ENCODE assay signal across 1 cellular context in the genomic region with DNA sequence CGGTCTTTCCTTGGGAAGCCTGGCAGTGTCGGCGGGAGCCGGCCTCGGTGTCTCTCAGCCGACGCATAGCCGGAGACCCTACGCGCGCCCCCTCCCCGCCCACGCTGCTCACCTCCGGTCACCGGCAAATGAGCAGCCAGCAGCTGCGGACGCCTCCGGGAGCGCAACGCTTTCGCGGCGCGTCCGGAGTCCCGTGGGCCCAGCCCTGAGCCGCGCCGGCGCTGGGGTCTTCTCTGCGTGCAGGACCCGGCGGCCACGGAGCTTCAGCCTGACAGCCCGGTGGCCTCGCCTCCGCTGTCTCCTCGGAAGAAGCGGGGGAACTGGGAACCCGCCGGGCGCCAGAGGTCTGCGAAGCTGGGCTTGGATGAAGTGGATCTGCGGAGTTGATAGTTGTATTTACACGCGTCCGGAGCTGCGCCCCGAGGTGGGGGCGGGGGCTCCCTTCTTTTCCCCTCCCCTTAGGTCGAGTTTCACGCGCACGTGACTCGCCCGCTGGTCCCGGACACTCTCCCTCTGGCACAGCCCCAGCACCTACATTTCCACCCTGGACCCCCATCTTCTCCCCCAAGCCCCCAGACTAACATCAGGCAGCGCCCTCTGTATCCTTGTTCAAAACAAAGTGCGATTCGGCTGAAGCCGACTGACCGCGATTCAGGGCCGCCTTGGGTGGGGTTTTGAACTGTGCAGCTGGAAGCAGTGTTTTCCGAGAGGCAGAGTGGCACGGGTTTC.
TF ChIP-seq lines count a peak whose summit lies in the region.

A gene (minus strand): TSS at position 371 of the 729 bp plus-strand sequence. CDS start 1,591 bp downstream, outside the sequence.

TF ChIP-seq in HepG2, 621 proteins besides CTCF, POLR2A, EP300 and RAD21 (continued from another document and continues in another):
- TF ChIP-seq, protein P1, sequence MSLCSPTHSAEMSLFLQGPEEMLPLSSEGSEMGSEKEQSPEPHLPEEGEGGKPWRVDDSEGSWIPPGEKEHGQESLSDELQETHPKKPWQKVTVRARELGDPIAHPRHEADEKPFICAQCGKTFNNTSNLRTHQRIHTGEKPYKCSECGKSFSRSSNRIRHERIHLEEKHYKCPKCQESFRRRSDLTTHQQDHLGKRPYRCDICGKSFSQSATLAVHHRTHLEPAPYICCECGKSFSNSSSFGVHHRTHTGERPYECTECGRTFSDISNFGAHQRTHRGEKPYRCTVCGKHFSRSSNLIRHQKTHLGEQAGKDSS (CRISPR knock-in tag; IDR thresholded peaks at IDR 0.05; ENCODE audit: borderline replicate concordance, low read depth), result peak; percentile 40; the same call in 1 of the 2 replicates
- TF ChIP-seq ZFP36L1 (CRISPR knock-in tag; IDR thresholded peaks at IDR 0.05), result peak; percentile 69; the same call in 1 of the 2 replicates
- TF ChIP-seq HES4 (CRISPR knock-in tag; IDR thresholded peaks at IDR 0.05; ENCODE audit: borderline replicate concordance), result 0 out of 2 replicates have a peak, but pooled peaks have one; percentile 15
- no peak for TF ChIP-seq ZNF616 (CRISPR knock-in tag; IDR thresholded peaks at IDR 0.05; ENCODE audit: low read depth)
- peak; percentile 49; the same call in 1 of the 2 replicates for TF ChIP-seq ZNF709 (CRISPR knock-in tag; IDR thresholded peaks at IDR 0.05)
- no peak for TF ChIP-seq GABPA (IDR thresholded peaks at IDR 0.05; ENCODE audit: low read depth, low read length)
- TF ChIP-seq GABPA (CRISPR knock-in tag; IDR thresholded peaks at IDR 0.05; ENCODE audit: low read depth), result no peak
- TF ChIP-seq NFIB (CRISPR knock-in tag; IDR thresholded peaks at IDR 0.05; ENCODE audit: borderline replicate concordance), result no peak
- TF ChIP-seq SKI (IDR thresholded peaks at IDR 0.05; ENCODE audit: partially characterized antibody), result no peak
- TF ChIP-seq, protein P2, sequence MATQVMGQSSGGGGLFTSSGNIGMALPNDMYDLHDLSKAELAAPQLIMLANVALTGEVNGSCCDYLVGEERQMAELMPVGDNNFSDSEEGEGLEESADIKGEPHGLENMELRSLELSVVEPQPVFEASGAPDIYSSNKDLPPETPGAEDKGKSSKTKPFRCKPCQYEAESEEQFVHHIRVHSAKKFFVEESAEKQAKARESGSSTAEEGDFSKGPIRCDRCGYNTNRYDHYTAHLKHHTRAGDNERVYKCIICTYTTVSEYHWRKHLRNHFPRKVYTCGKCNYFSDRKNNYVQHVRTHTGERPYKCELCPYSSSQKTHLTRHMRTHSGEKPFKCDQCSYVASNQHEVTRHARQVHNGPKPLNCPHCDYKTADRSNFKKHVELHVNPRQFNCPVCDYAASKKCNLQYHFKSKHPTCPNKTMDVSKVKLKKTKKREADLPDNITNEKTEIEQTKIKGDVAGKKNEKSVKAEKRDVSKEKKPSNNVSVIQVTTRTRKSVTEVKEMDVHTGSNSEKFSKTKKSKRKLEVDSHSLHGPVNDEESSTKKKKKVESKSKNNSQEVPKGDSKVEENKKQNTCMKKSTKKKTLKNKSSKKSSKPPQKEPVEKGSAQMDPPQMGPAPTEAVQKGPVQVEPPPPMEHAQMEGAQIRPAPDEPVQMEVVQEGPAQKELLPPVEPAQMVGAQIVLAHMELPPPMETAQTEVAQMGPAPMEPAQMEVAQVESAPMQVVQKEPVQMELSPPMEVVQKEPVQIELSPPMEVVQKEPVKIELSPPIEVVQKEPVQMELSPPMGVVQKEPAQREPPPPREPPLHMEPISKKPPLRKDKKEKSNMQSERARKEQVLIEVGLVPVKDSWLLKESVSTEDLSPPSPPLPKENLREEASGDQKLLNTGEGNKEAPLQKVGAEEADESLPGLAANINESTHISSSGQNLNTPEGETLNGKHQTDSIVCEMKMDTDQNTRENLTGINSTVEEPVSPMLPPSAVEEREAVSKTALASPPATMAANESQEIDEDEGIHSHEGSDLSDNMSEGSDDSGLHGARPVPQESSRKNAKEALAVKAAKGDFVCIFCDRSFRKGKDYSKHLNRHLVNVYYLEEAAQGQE (IDR thresholded peaks at IDR 0.05; ENCODE audit: borderline replicate concordance in 1 of 2, low read depth in 1 of 2, low read length in 2 of 2), result 0 out of 4 replicates have a peak, but pooled peaks of 1 of the 2 experiments have one; percentile 40
- TF ChIP-seq NAIF1 (CRISPR knock-in tag; IDR thresholded peaks at IDR 0.05; ENCODE audit: borderline replicate concordance), result peak; percentile 69; the same call in 1 of the 2 replicates
- no peak for TF ChIP-seq ZNF335 (CRISPR knock-in tag; IDR thresholded peaks at IDR 0.05)
- peak; percentile 92 for TF ChIP-seq SIX4 (CRISPR knock-in tag; IDR thresholded peaks at IDR 0.05)
- TF ChIP-seq, protein P3, sequence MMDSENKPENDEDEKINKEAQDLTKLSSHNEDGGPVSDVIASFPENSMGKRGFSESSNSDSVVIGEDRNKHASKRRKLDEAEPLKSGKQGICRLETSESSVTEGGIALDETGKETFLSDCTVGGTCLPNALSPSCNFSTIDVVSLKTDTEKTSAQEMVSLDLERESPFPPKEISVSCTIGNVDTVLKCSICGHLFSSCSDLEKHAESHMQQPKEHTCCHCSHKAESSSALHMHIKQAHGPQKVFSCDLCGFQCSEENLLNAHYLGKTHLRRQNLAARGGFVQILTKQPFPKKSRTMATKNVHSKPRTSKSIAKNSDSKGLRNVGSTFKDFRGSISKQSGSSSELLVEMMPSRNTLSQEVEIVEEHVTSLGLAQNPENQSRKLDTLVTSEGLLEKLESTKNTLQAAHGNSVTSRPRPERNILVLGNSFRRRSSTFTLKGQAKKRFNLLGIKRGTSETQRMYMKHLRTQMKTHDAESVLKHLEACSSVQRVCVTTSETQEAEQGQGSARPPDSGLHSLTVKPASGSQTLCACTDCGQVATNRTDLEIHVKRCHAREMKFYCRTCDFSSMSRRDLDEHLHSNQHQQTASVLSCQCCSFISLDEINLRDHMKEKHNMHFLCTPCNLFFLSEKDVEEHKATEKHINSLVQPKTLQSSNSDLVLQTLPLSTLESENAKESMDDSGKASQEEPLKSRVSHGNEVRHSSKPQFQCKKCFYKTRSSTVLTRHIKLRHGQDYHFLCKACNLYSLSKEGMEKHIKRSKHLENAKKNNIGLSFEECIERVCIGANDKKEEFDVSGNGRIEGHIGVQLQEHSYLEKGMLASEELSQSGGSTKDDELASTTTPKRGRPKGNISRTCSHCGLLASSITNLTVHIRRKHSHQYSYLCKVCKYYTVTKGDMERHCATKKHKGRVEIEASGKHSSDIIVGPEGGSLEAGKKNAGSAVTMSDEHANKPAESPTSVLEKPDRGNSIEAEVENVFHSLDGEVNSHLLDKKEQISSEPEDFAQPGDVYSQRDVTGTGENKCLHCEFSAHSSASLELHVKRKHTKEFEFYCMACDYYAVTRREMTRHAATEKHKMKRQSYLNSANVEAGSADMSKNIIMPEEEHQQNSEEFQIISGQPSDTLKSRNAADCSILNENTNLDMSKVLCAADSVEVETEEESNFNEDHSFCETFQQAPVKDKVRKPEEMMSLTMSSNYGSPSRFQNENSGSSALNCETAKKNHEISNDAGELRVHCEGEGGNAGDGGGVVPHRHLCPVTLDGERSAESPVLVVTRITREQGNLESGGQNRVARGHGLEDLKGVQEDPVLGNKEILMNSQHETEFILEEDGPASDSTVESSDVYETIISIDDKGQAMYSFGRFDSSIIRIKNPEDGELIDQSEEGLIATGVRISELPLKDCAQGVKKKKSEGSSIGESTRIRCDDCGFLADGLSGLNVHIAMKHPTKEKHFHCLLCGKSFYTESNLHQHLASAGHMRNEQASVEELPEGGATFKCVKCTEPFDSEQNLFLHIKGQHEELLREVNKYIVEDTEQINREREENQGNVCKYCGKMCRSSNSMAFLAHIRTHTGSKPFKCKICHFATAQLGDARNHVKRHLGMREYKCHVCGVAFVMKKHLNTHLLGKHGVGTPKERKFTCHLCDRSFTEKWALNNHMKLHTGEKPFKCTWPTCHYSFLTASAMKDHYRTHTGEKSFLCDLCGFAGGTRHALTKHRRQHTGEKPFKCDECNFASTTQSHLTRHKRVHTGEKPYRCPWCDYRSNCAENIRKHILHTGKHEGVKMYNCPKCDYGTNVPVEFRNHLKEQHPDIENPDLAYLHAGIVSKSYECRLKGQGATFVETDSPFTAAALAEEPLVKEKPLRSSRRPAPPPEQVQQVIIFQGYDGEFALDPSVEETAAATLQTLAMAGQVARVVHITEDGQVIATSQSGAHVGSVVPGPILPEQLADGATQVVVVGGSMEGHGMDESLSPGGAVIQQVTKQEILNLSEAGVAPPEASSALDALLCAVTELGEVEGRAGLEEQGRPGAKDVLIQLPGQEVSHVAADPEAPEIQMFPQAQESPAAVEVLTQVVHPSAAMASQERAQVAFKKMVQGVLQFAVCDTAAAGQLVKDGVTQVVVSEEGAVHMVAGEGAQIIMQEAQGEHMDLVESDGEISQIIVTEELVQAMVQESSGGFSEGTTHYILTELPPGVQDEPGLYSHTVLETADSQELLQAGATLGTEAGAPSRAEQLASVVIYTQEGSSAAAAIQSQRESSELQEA (CRISPR knock-in tag; IDR thresholded peaks at IDR 0.05; ENCODE audit: not compliant biosample characterization), result peak; percentile 44
- peak; percentile 80; the same call in 1 of the 2 replicates for TF ChIP-seq ATF7-NPFF (CRISPR knock-in tag; IDR thresholded peaks at IDR 0.05; ENCODE audit: low read depth)
- TF ChIP-seq ZNF670 (CRISPR knock-in tag; IDR thresholded peaks at IDR 0.05; ENCODE audit: borderline replicate concordance), result peak; percentile 29; the same call in 1 of the 2 replicates
- TF ChIP-seq, protein P4, sequence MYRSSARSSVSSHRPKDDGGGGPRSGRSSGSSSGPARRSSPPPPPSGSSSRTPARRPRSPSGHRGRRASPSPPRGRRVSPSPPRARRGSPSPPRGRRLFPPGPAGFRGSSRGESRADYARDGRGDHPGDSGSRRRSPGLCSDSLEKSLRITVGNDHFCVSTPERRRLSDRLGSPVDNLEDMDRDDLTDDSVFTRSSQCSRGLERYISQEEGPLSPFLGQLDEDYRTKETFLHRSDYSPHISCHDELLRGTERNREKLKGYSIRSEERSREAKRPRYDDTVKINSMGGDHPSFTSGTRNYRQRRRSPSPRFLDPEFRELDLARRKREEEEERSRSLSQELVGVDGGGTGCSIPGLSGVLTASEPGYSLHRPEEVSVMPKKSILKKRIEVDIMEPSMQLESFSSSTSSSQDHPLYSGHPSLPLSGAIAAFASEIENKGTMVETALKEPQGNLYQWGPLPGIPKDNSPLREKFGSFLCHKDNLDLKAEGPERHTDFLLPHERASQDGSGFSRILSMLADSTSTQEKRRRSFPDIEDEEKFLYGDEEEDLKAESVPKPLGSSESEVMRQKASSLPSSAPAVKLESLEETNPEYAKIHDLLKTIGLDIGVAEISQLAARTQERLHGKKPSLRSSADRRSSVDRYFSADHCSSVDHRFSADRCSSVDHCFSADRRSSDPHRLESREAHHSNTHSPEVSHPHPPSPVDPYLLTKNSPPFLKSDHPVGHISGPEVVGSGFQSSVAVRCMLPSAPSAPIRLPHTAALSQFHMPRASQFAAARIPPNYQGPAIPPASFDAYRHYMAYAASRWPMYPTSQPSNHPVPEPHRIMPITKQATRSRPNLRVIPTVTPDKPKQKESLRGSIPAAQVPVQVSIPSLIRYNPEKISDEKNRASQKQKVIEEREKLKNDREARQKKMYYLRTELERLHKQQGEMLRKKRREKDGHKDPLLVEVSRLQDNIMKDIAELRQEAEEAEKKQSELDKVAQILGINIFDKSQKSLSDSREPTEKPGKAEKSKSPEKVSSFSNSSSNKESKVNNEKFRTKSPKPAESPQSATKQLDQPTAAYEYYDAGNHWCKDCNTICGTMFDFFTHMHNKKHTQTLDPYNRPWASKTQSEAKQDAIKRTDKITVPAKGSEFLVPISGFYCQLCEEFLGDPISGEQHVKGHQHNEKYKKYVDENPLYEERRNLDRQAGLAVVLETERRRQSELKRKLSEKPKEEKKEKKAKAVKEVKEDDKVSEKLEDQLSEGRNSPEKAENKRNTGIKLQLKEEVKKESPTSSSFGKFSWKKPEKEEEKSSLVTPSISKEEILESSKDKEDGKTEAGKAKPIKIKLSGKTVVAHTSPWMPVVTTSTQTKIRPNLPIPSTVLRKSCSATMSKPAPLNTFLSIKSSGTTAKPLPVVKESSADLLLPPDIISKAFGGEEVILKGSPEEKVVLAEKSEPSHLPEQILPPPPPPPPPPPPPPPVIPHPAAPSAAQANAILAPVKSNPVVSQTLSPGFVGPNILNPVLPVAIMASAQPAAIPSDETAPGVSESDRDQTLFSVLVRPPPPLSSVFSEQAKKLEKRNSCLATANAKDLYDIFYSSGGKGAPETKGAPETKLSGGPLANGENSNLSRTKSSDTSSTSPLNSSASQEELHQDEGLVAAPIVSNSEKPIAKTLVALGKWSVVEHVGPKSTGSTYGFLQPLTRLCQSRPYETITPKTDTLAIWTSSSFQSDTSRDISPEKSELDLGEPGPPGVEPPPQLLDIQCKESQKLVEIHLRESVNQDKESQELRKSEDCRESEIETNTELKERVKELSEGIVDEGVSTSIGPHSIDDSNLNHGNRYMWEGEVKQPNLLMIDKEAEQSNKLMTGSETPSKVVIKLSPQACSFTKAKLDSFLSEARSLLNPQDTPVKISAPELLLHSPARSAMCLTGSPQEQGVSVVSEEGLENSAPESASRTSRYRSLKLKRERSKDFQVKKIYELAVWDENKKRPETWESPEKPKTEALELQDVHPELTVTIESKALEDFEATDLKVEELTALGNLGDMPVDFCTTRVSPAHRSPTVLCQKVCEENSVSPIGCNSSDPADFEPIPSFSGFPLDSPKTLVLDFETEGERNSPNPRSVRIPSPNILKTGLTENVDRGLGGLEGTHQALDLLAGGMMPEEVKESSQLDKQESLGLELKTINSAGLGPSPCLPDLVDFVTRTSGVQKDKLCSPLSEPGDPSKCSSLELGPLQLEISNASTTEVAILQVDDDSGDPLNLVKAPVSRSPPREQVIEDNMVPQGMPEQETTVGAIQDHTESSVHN (CRISPR knock-in tag; IDR thresholded peaks at IDR 0.05), result no peak
- peak; percentile 27 for TF ChIP-seq ZEB1 (IDR thresholded peaks at IDR 0.05; ENCODE audit: insufficient replicate concordance, low read depth)
- TF ChIP-seq, protein P5, sequence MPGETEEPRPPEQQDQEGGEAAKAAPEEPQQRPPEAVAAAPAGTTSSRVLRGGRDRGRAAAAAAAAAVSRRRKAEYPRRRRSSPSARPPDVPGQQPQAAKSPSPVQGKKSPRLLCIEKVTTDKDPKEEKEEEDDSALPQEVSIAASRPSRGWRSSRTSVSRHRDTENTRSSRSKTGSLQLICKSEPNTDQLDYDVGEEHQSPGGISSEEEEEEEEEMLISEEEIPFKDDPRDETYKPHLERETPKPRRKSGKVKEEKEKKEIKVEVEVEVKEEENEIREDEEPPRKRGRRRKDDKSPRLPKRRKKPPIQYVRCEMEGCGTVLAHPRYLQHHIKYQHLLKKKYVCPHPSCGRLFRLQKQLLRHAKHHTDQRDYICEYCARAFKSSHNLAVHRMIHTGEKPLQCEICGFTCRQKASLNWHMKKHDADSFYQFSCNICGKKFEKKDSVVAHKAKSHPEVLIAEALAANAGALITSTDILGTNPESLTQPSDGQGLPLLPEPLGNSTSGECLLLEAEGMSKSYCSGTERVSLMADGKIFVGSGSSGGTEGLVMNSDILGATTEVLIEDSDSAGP (CRISPR knock-in tag; IDR thresholded peaks at IDR 0.05; ENCODE audit: borderline replicate concordance), result peak; percentile 67; the same call in 1 of the 2 replicates
- no peak for TF ChIP-seq ZNF510 (CRISPR knock-in tag; IDR thresholded peaks at IDR 0.05; ENCODE audit: low read depth)
- TF ChIP-seq EEA1 (CRISPR knock-in tag; IDR thresholded peaks at IDR 0.05; ENCODE audit: borderline replicate concordance), result no peak
- TF ChIP-seq, protein P6, sequence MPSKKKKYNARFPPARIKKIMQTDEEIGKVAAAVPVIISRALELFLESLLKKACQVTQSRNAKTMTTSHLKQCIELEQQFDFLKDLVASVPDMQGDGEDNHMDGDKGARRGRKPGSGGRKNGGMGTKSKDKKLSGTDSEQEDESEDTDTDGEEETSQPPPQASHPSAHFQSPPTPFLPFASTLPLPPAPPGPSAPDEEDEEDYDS (CRISPR knock-in tag; IDR thresholded peaks at IDR 0.05), result peak; percentile 73
- TF ChIP-seq LCORL (IDR thresholded peaks at IDR 0.05), result no peak
- TF ChIP-seq LCORL (CRISPR knock-in tag; IDR thresholded peaks at IDR 0.05), result peak; percentile 41; the same call in 1 of the 2 replicates
- peak; percentile 42; the same call in 1 of the 2 replicates for TF ChIP-seq POGZ (CRISPR knock-in tag; IDR thresholded peaks at IDR 0.05)
- no peak for TF ChIP-seq ZFP36 (IDR thresholded peaks at IDR 0.05; ENCODE audit: borderline replicate concordance, low read depth, low read length, partially characterized antibody)
- TF ChIP-seq ZNF317 (CRISPR knock-in tag; IDR thresholded peaks at IDR 0.05), result peak; percentile 34; the same call in 1 of the 2 replicates
